In genomic region chr7:30928254-30928872, GRCh38 we compare ENCODE assay signal across 30 cellular contexts. TPM values are rescaled to one million over a fixed set of nuclear protein-coding genes. Genes with fewer than 3 reads are reported as not detected.
DNase-seq lines count a peak whose midpoint lies in the region; ATAC-seq and TF ChIP-seq lines count a peak whose summit lies in the region.
"Had no signal": no experiment of that assay in that cellular context is flagged by ENCODE, and none has a peak within 500 bp of the region (broad histone marks: within the 10 kb centered on the region; RNA-seq: fewer than 3 reads in every experiment).

No MANE protein-coding gene starts in this region.

- H3K4me3 ChIP-seq in right cardiac atrium (ENCODE audit: low read length), result no peak overlapping the region
- no peak overlapping the region for H3K4me3 ChIP-seq in right atrium auricular region
- no peak overlapping the region for H3K4me3 ChIP-seq in mesenchymal stem cell (ENCODE audit: insufficient read depth in 1 of 2, low read depth in 1 of 2, low read length in 2 of 2)
- no peak overlapping the region for H3K4me3 ChIP-seq in testis
- H3K4me3 ChIP-seq: body of pancreas, gastroesophageal sphincter, prostate gland, skin epidermis, thoracic aorta had no signal

- CTCF ChIA-PET in activated B cell treated with CpG ODN at 0.5 μM for 24 hours (lab: Charles Lee), result interaction anchor here (0.6 to 1.3 kb wide), 2 partner anchors 10 to 54 kb away, joined by 3 to 6 read pairs; no protein-coding TSS in a partner anchor

- H2AK5ac ChIP-seq in mesenchymal stem cell (ENCODE audit: low read length, severe bottlenecking), result peak overlapping the region; percentile 73

- 96% methylated on average over 13 of the region's 13 CpGs for WGBS in right cardiac atrium
- WGBS in mesenchymal stem cell, result 93% methylated on average over 13 of the region's 13 CpGs
- WGBS in testis, 2 donors, result 93 to 95% methylated on average over 8 to 13 of the region's 13 CpGs

- H3K18ac ChIP-seq in mesenchymal stem cell (ENCODE audit: low read depth in 1 of 2, low read length in 2 of 2), result no peak overlapping the region

- H2BK120ac ChIP-seq in mesenchymal stem cell (ENCODE audit: low read depth, low read length), result no peak overlapping the region

- H3K4me1 ChIP-seq in right cardiac atrium (ENCODE audit: control insufficient read depth, insufficient read depth, low read length) (peaks cover 9% of the 10 kb centered on the region), right atrium auricular region (peaks cover 0 to 46% of the 10 kb centered on the region in 2 donors), mesenchymal stem cell (ENCODE audit: control insufficient read depth, insufficient read depth, low read depth, low read length) (peaks cover 43% of the 10 kb centered on the region), testis (no peaks in the 10 kb centered on the region), foreskin keratinocyte (no peaks in the 10 kb centered on the region)
- H3K4me1 ChIP-seq: gastroesophageal sphincter, prostate gland had no signal

- H3K36me3 Mint-ChIP-seq in activated B cell treated with CpG ODN at 0.5 μM for 24 hours (ENCODE audit: low read depth), result no peaks in the 10 kb centered on the region
- H3K36me3 Mint-ChIP-seq: CD4-positive, CD25-positive, alpha-beta regulatory T cell; stimulated activated naive B cell treated with anti-CD40 and anti-IgM and Interleukin-4, amounts not matched to agents 10 μg/mL and 1 μg/mL and 100 μg/mL, for 72 hours had no signal

- H3K4me2 ChIP-seq in mesenchymal stem cell (ENCODE audit: low read length, poor library complexity, severe bottlenecking), result no peak overlapping the region
- H3K4me2 ChIP-seq: KMS-11 had no signal

- H3K9ac ChIP-seq in mesenchymal stem cell (ENCODE audit: low read length), result no peak overlapping the region
- H3K9ac ChIP-seq: KMS-11 had no signal

- H3K23ac ChIP-seq in mesenchymal stem cell (ENCODE audit: low read length in 2 of 2), result no peak overlapping the region

- H2AFZ ChIP-seq in mesenchymal stem cell (ENCODE audit: low read depth, low read length), result no peak overlapping the region

- POLR2A ChIA-PET in activated B cell treated with CpG ODN at 0.5 μM for 24 hours (lab: Charles Lee), result no interaction called here

- no peak for TF ChIP-seq POLR2A in testis (IDR thresholded peaks at IDR 0.05)

- H2BK15ac ChIP-seq in mesenchymal stem cell (ENCODE audit: low read depth, poor library complexity, severe bottlenecking), result peak overlapping the region; percentile 7

- H3K9me3 Mint-ChIP-seq in activated B cell treated with CpG ODN at 0.5 μM for 24 hours, result no peaks in the 10 kb centered on the region

- H3K27ac Mint-ChIP-seq in activated B cell treated with CpG ODN at 0.5 μM for 24 hours, result no peak overlapping the region
- H3K27ac Mint-ChIP-seq: activated CD8-positive, alpha-beta T cell treated with anti-CD3 and anti-CD28 coated beads for 36 hours; CD4-positive, CD25-positive, alpha-beta regulatory T cell; HFFc6; nephron progenitor cell; stimulated activated naive B cell treated with anti-CD40 and anti-IgM and Interleukin-4, amounts not matched to agents 10 μg/mL and 1 μg/mL and 100 μg/mL, for 72 hours had no signal

- intact Hi-C loops in right cardiac atrium (cut with DNase I) (no loop called here), activated B cell treated with CpG ODN at 0.5 μM for 24 hours (cut with micrococcal nuclease) (no loop called here), testis (cut with DNase I; ENCODE audit: low total_unique reads) (no loop called here)

- H3K27ac ChIP-seq in right cardiac atrium (ENCODE audit: low read length) (no peak overlapping the region), right atrium auricular region (no peak overlapping the region), mesenchymal stem cell (ENCODE audit: low read length, poor library complexity, severe bottlenecking) (no peak overlapping the region), testis (no peak overlapping the region), foreskin keratinocyte (no peak overlapping the region)
- H3K27ac ChIP-seq: gastroesophageal sphincter, KMS-11, prostate gland, skin epidermis, thoracic aorta had no signal

- H3K4ac ChIP-seq in mesenchymal stem cell (ENCODE audit: low read depth in 1 of 2, low read length in 2 of 2), result no peak overlapping the region

- H3K27me3 ChIP-seq in right cardiac atrium (ENCODE audit: control insufficient read depth, insufficient read depth), result no peaks in the 10 kb centered on the region
- H3K27me3 ChIP-seq in right atrium auricular region, result no peaks in the 10 kb centered on the region
- no peaks in the 10 kb centered on the region for H3K27me3 ChIP-seq in mesenchymal stem cell (ENCODE audit: control insufficient read depth in 1 of 2, insufficient read depth in 1 of 2, low read length in 2 of 2)
- H3K27me3 ChIP-seq in testis, result no peaks in the 10 kb centered on the region
- H3K27me3 ChIP-seq in foreskin keratinocyte, result peaks cover 6% of the 10 kb centered on the region
- H3K27me3 ChIP-seq: body of pancreas, gastroesophageal sphincter had no signal

- H3K27me3 Mint-ChIP-seq in activated B cell treated with CpG ODN at 0.5 μM for 24 hours, result peaks cover 2% of the 10 kb centered on the region
- H3K27me3 Mint-ChIP-seq: activated CD8-positive, alpha-beta T cell treated with anti-CD3 and anti-CD28 coated beads for 36 hours had no signal

- no peak overlapping the region for H4K8ac ChIP-seq in mesenchymal stem cell (ENCODE audit: low read length)

- H3K14ac ChIP-seq in mesenchymal stem cell (ENCODE audit: low read length in 2 of 2), result no peak overlapping the region

- no peak overlapping the region for H2BK12ac ChIP-seq in mesenchymal stem cell (ENCODE audit: low read length in 2 of 2)

- ATAC-seq in right cardiac atrium (peak in 1 of 2 donors; percentile 3), activated B cell treated with CpG ODN at 0.5 μM for 24 hours (ENCODE audit: low read depth) (no peak), foreskin keratinocyte (no peak)
- ATAC-seq: activated CD8-positive, alpha-beta T cell treated with anti-CD3 and anti-CD28 coated beads for 36 hours; body of pancreas; esophagus mucosa; gastroesophageal sphincter; left cardiac atrium; stimulated activated naive B cell treated with anti-CD40 and anti-IgM and Interleukin-4, amounts not matched to agents 10 μg/mL and 1 μg/mL and 100 μg/mL, for 72 hours had no signal

- peak in 2 of 3 donors; percentile 7 to 12 for DNase-seq in right cardiac atrium
- DNase-seq in right atrium auricular region (ENCODE audit: low spot score), result no peak
- peak; percentile 4 for DNase-seq in activated B cell treated with CpG ODN at 0.5 μM for 24 hours
- DNase-seq in mesenchymal stem cell, result no peak
- DNase-seq in testis, result peak; percentile 11
- no peak for DNase-seq in GM19240 (ENCODE audit: insufficient read length, low spot score)
- no peak for DNase-seq in foreskin keratinocyte
- DNase-seq in COLO668 (lab: John Stamatoyannopoulos, UW; ENCODE audit: unreplicated experiment), result no peak
- DNase-seq: activated CD4-positive, CD25-positive, alpha-beta regulatory T cell; activated CD8-positive, alpha-beta T cell treated with anti-CD3 and anti-CD28 coated beads for 36 hours; CD4-positive, CD25-positive, alpha-beta regulatory T cell; DMS 273 treated with DMSO at 0.1 percent for 48 hours; effector CD8-positive, alpha-beta T cell; HFFc6; left cardiac atrium; NCI-H187; NCI-H69; nephron progenitor cell; stimulated activated naive B cell treated with anti-CD40 and anti-IgM and Interleukin-4, amounts not matched to agents 10 μg/mL and 1 μg/mL and 100 μg/mL, for 72 hours; T-helper 9 cell had no signal

- no peaks in the 10 kb centered on the region for H3K79me1 ChIP-seq in mesenchymal stem cell (replicated peaks; ENCODE audit: low read length, poor library complexity, severe bottlenecking)

- H3K4me1 Mint-ChIP-seq in activated B cell treated with CpG ODN at 0.5 μM for 24 hours, result no peaks in the 10 kb centered on the region
- H3K4me1 Mint-ChIP-seq: CD4-positive, CD25-positive, alpha-beta regulatory T cell; stimulated activated naive B cell treated with anti-CD40 and anti-IgM and Interleukin-4, amounts not matched to agents 10 μg/mL and 1 μg/mL and 100 μg/mL, for 72 hours had no signal

- TF ChIP-seq CTCF in right atrium auricular region (IDR thresholded peaks at IDR 0.05), result no peak
- no peak for TF ChIP-seq CTCF in activated B cell treated with CpG ODN at 0.5 μM for 24 hours (IDR thresholded peaks at IDR 0.05)
- no peak for TF ChIP-seq CTCF in testis (IDR thresholded peaks at IDR 0.05)
- no peak for TF ChIP-seq CTCF in foreskin keratinocyte (conservative IDR thresholded peaks at IDR 0.05)

- H3K4me3 Mint-ChIP-seq in activated B cell treated with CpG ODN at 0.5 μM for 24 hours, result no peak overlapping the region
- H3K4me3 Mint-ChIP-seq: activated CD8-positive, alpha-beta T cell treated with anti-CD3 and anti-CD28 coated beads for 36 hours; CD4-positive, CD25-positive, alpha-beta regulatory T cell; HFFc6; nephron progenitor cell; stimulated activated naive B cell treated with anti-CD40 and anti-IgM and Interleukin-4, amounts not matched to agents 10 μg/mL and 1 μg/mL and 100 μg/mL, for 72 hours had no signal

- H3K9me3 ChIP-seq in right cardiac atrium (ENCODE audit: control insufficient read depth, low read length) (no peaks in the 10 kb centered on the region), right atrium auricular region (no peaks in the 10 kb centered on the region), mesenchymal stem cell (ENCODE audit: control insufficient read depth, low read length) (peaks cover 10% of the 10 kb centered on the region), testis (no peaks in the 10 kb centered on the region)
- H3K9me3 ChIP-seq: body of pancreas, prostate gland had no signal

- H2BK5ac ChIP-seq in mesenchymal stem cell (ENCODE audit: low read depth, low read length, poor library complexity, severe bottlenecking), result peak overlapping the region; percentile 22

- no peak overlapping the region for H4K91ac ChIP-seq in mesenchymal stem cell (ENCODE audit: low read length)

- peaks cover 22% of the 10 kb centered on the region for H3K36me3 ChIP-seq in right atrium auricular region
- peaks cover 13 to 25% of the 10 kb centered on the region in 2 experiments for H3K36me3 ChIP-seq in mesenchymal stem cell (ENCODE audit: control insufficient read depth in 1 of 2, insufficient read depth in 2 of 2, low read depth in 1 of 2, low read length in 2 of 2)
- H3K36me3 ChIP-seq in testis (ENCODE audit: low read depth, missing control alignments), result no peaks in the 10 kb centered on the region
- H3K36me3 ChIP-seq: prostate gland had no signal

RNA-seq across cellular contexts. Expression of gene AQP1, which starts 16.7 kb away (rescaled TPM):
- 100 to 1,000 TPM; 187 to 254 (median 222) TPM for total RNA-seq in right cardiac atrium
- 216 TPM for polyA plus RNA-seq in right cardiac atrium
- total RNA-seq in right atrium auricular region, result 100 to 1,000 TPM; 353 to 517 TPM
- 0.44 TPM in 1 of 2 replicates, not detected in the other for total RNA-seq in activated B cell treated with CpG ODN at 0.5 μM for 24 hours
- polyA plus RNA-seq in mesenchymal stem cell (2013, experiment 1 of 2), result 1.0 TPM
- polyA plus RNA-seq in mesenchymal stem cell (2013, experiment 2 of 2), result 0.86 TPM
- total RNA-seq in testis, result 10 to 100 TPM; 15.2 to 28.1 TPM
- 55.8 TPM for polyA plus RNA-seq in testis (ENCODE audit: insufficient read depth, low read depth, low replicate concordance)
- total RNA-seq in foreskin keratinocyte, result not detected in 2 replicates
- polyA plus RNA-seq in foreskin keratinocyte, result 0.02 and 0.09 TPM in 2 replicates
- total RNA-seq: G401 had no signal
- polyA plus RNA-seq: CD4-positive, CD25-positive, alpha-beta regulatory T cell had no signal

RNA-seq across cellular contexts. Expression of gene GHRHR, which starts 35.4 kb away (rescaled TPM):
- total RNA-seq in right cardiac atrium (not detected), right atrium auricular region (not detected), activated B cell treated with CpG ODN at 0.5 μM for 24 hours (not detected in 2 replicates), testis (1 to 10 TPM; 1.4 to 3.6 TPM), foreskin keratinocyte (not detected in 2 replicates)
- polyA plus RNA-seq in right cardiac atrium (not detected), testis (ENCODE audit: insufficient read depth, low read depth, low replicate concordance) (2.1 TPM), foreskin keratinocyte (not detected in 2 replicates)
- polyA plus RNA-seq in mesenchymal stem cell (2013, experiment 1 of 2), result not detected
- polyA plus RNA-seq in mesenchymal stem cell (2013, experiment 2 of 2), result not detected
- total RNA-seq: activated CD8-positive, alpha-beta T cell treated with anti-CD3 and anti-CD28 coated beads for 36 hours; body of pancreas; CD4-positive, CD25-positive, alpha-beta regulatory T cell; esophagus mucosa; G401; gastroesophageal sphincter; HFFc6; HT-29; left cardiac atrium; RPMI7951; thoracic aorta had no signal
- polyA plus RNA-seq: CD4-positive, CD25-positive, alpha-beta regulatory T cell had no signal

Comparison
In these comparisons a context has a peak if more than half of its experiments do, and no peak if none do; other contexts are left out.
1. DNase-seq: peak in right cardiac atrium (2 of 3), activated B cell treated with CpG ODN at 0.5 μM for 24 hours (single experiment) and testis (single experiment); none in right atrium auricular region (single experiment), mesenchymal stem cell (single experiment), GM19240 (single experiment), foreskin keratinocyte (0 of 2) and COLO668 (single experiment).
2. RNA of gene AQP1, which starts 16.7 kb away (total RNA-seq): 353 to 517 TPM in right atrium auricular region, 187 to 254 TPM in right cardiac atrium and 15.2 to 28.1 TPM in testis; 0.44 TPM in activated B cell treated with CpG ODN at 0.5 μM for 24 hours and not detected in foreskin keratinocyte; every median in the first group is over 10 times any median in the second.